8 cellular contexts compared by ENCODE assay signal in the genomic region with DNA sequence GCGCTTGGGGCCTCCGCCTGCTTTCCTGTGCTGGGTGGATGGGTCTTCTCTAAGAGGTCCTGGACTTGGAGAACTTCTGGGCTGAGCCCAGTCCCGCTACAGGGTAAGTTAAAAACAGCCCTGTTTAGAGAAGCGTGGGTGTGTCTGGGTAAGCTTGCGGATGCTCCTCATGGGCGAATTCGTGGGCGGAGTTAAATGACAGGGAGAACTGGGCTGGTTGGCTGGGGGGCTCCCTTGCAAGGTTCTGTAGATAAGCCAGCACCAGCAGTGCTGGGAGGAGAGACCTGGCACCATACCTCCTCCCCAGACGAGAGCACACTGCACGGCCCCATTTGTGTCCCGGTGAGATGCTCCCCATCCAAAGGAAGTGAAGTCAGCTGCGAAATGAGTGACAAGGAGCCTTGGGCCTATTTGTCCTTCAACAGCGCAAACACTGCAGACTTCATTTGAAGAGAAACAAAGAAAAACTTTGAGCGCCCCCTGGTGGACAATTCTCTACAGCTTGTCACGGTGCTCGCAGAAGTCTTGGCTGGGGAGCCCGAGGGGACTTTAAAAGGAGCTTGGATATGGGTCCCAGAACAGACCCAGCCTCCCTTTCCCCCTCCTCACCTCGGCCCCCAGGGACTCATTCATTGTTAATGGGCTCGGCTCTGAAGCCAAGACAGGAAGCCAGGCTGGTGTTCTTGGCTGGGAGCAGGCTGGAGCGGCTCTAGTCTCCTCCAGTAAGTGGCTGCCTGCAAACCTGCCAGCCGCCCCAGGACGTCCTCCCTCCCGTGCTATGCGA. TPM values are rescaled to one million over a fixed set of nuclear protein-coding genes. Genes with fewer than 3 reads are reported as not detected.
DNase-seq lines count a peak whose midpoint lies in the region; ATAC-seq and TF ChIP-seq lines count a peak whose summit lies in the region.

No MANE protein-coding gene starts in this region.

- peaks cover 8% of the 10 kb centered on the region for H3K27me3 Mint-ChIP-seq in chondrocyte (ENCODE audit: low read depth)

- DNase-seq in Daoy (ENCODE audit: low read depth) (peak; percentile 67), NCI-H446 treated with DMSO at 0.1 percent for 48 hours (lab: John Stamatoyannopoulos, UW) (peak; percentile 99), chondrocyte (ENCODE audit: low spot score) (no peak), left colon (peak; percentile 72 to 93)
- peak; percentile 71 for DNase-seq in activated CD4-positive, alpha-beta T cell treated with anti-CD3 and anti-CD28 coated beads for 1 hour
- DNase-seq in stimulated activated CD4-positive, alpha-beta T cell treated with anti-CD3 and anti-CD28 coated beads, Interleukin-2, amount 100 ng/mL, for 4 hours (ENCODE audit: low read depth), result peak; percentile 77

- peaks cover 4% of the 10 kb centered on the region for H3K4me1 Mint-ChIP-seq in chondrocyte (ENCODE audit: low read depth)

- H3K9me3 Mint-ChIP-seq in chondrocyte (ENCODE audit: low read depth), result no peaks in the 10 kb centered on the region

- H3K27ac Mint-ChIP-seq in chondrocyte (ENCODE audit: unreplicated experiment), result no peak overlapping the region

- peak; percentile 57 for ATAC-seq in HG03066 (IDR thresholded peaks at IDR 0.05; ENCODE audit: low read depth, unreplicated experiment)
- peak; percentile 79 for ATAC-seq in left colon
- ATAC-seq in GM18502 (IDR thresholded peaks at IDR 0.05; ENCODE audit: poor library complexity, unreplicated experiment), result no peak

- TF ChIP-seq CTCF in chondrocyte (IDR thresholded peaks at IDR 0.05), result peak; percentile 95

- H3K4me3 Mint-ChIP-seq in chondrocyte (ENCODE audit: unreplicated experiment), result no peak overlapping the region

- intact Hi-C loops in left colon (cut with DNase I, micrococcal nuclease), result loop anchor here (5.0 to 10.0 kb wide), 3 partner anchors 286 to 349 kb away; no protein-coding TSS in a partner anchor

- H3K36me3 Mint-ChIP-seq in chondrocyte (ENCODE audit: low read depth), result no peaks in the 10 kb centered on the region

RNA-seq across cellular contexts. Expression of gene TP53I11, which starts 39.5 kb away (rescaled TPM):
- 10.1 and 11.2 TPM in 2 replicates for total RNA-seq in Daoy (2014; rRNA removed; shearing (Covaris generic))
- total RNA-seq in chondrocyte, result 50.1 to 97.5 TPM (median 96.9 TPM) in 3 replicates
- 10 to 100 TPM; 69.8 to 91.7 TPM for total RNA-seq in left colon
